ENCODE assay signal across 1 cellular context in genomic region chr10:127735723-127736221, GRCh38.
TF ChIP-seq lines count a peak whose summit lies in the region.

No MANE protein-coding gene starts in this region.

TF ChIP-seq in GM23338, 12 proteins besides CTCF, POLR2A, EP300 and RAD21:
- no peak for TF ChIP-seq ZNF462 (CRISPR knock-in tag; IDR thresholded peaks at IDR 0.05)
- no peak for TF ChIP-seq STAT1 (IDR thresholded peaks at IDR 0.05; ENCODE audit: unreplicated experiment)
- TF ChIP-seq EZH2 (IDR thresholded peaks at IDR 0.05; ENCODE audit: low read depth, unreplicated experiment), result peak; percentile 32
- TF ChIP-seq ZNF331 (CRISPR knock-in tag; IDR thresholded peaks at IDR 0.05; ENCODE audit: low read depth), result no peak
- TF ChIP-seq ZNF114 (CRISPR knock-in tag; IDR thresholded peaks at IDR 0.05), result no peak
TF ChIP-seq in GM23338: peak in this region for 1.
